Comparison of ENCODE assay signal across 8 cellular contexts in the genomic region with DNA sequence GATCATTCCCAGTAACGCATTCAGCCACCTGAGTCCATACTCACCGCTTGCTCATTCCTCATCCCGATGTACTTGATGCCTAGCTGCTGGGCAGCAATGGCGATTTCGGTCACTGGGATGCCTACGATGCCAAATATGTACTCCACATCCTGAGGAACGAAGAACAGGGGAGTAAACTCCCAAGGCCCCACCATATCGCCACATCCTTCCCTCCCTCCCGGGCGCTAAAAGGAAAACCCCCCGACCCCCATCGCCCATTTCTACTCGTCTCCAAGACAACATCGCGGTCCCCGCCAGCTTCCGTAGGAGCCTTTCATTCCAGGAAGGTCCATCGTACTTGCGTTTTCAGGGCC. TPM values are rescaled to one million over a fixed set of nuclear protein-coding genes. Genes with fewer than 3 reads are reported as not detected.
DNase-seq lines count a peak whose midpoint lies in the region; TF ChIP-seq lines count a peak whose summit lies in the region.

No MANE protein-coding gene starts in this region.

- BruUV-seq in Caco-2 (replicated peaks; lab: Mats Ljungman, UMichigan), result no TSS peak

- H3K27ac ChIP-seq in epithelial cell of prostate, result peak overlapping the region; percentile 73
- H3K27ac ChIP-seq in neutrophil, result peak overlapping the region; percentile 97

- no peaks in the 10 kb centered on the region for H3K4me1 Mint-ChIP-seq in Caco-2 (ENCODE audit: low read depth, unreplicated experiment)

- CTCF ChIA-PET in Caco-2 (lab: Charles Lee), result no interaction called here

- H3K36me3 Mint-ChIP-seq in Caco-2 (ENCODE audit: insufficient read depth, unreplicated experiment), result peaks cover 52% of the 10 kb centered on the region

- POLR2A ChIA-PET in Caco-2 (lab: Charles Lee), result interaction anchor here (0.5 kb wide), 1 partner anchor 196 kb away, joined by 5 read pairs; no protein-coding TSS in a partner anchor

- H3K9me3 ChIP-seq in Caco-2 (peaks cover 7% of the 10 kb centered on the region), NT2/D1 (ENCODE audit: insufficient read depth, low read length) (peaks cover 25% of the 10 kb centered on the region), neutrophil (no peaks in the 10 kb centered on the region)

- peaks cover 8% of the 10 kb centered on the region for H3K36me3 ChIP-seq in Caco-2 (ENCODE audit: control insufficient read depth, insufficient read depth, low read length)
- peaks cover 42% of the 10 kb centered on the region for H3K36me3 ChIP-seq in NT2/D1 (ENCODE audit: insufficient read depth, insufficient read length, low read length)
- H3K36me3 ChIP-seq in neutrophil, result peaks cover under 1% of the 10 kb centered on the region

- H3K27ac Mint-ChIP-seq in Caco-2 (ENCODE audit: unreplicated experiment), result peak overlapping the region; percentile 99

- no peaks in the 10 kb centered on the region for H3K27me3 Mint-ChIP-seq in Caco-2 (ENCODE audit: insufficient read depth, unreplicated experiment)

- TF ChIP-seq CTCF in Caco-2 (IDR thresholded peaks at IDR 0.05; ENCODE audit: insufficient read depth in 1 of 2, low read depth in 1 of 2, low read length in 1 of 2, severe bottlenecking in 1 of 2, unreplicated experiment in 1 of 2) (no peak), neutrophil (IDR thresholded peaks at IDR 0.05) (no peak)

- intact Hi-C loops in Caco-2 (cut with micrococcal nuclease; ENCODE audit: unreplicated experiment), result no loop called here

- peak overlapping the region; percentile 94 for H3K9ac ChIP-seq in NT2/D1 (ENCODE audit: insufficient read length, low read depth)

- H3K27me3 ChIP-seq in Caco-2 (replicated peaks; ENCODE audit: control insufficient read depth, insufficient read depth, low read length), result no peaks in the 10 kb centered on the region
- H3K27me3 ChIP-seq in NT2/D1 (ENCODE audit: insufficient read depth, insufficient read length), result no peaks in the 10 kb centered on the region
- H3K27me3 ChIP-seq in neutrophil, result no peaks in the 10 kb centered on the region

- peak overlapping the region; percentile 100 for H3K4me3 Mint-ChIP-seq in Caco-2 (ENCODE audit: unreplicated experiment)

- peaks cover 9% of the 10 kb centered on the region for H3K9me3 Mint-ChIP-seq in Caco-2 (ENCODE audit: unreplicated experiment)

- H3K4me3 ChIP-seq in Caco-2 (ENCODE audit: low read depth, low read length), result peak overlapping the region; percentile 61
- peak overlapping the region; percentile 94 for H3K4me3 ChIP-seq in NT2/D1 (ENCODE audit: insufficient read length, low read depth)
- peak overlapping the region; percentile 82 to 99 for H3K4me3 ChIP-seq in neutrophil (ENCODE audit: low read depth in 1 of 2, low read length in 1 of 2)

- peaks cover under 1% of the 10 kb centered on the region; the same call in 1 of the 2 replicates for H3K4me1 ChIP-seq in Caco-2
- H3K4me1 ChIP-seq in NT2/D1 (ENCODE audit: insufficient read depth, insufficient read length), result peaks cover 4% of the 10 kb centered on the region
- peaks cover 20% of the 10 kb centered on the region in 2 experiments for H3K4me1 ChIP-seq in neutrophil (ENCODE audit: control insufficient read depth in 1 of 2, insufficient read depth in 1 of 2, low read depth in 1 of 2, low read length in 1 of 2)

- DNase-seq in Caco-2, result no peak
- peak; percentile 6 for DNase-seq in H4 (ENCODE audit: low spot score)
- DNase-seq in NT2/D1 (ENCODE audit: low read depth, low spot score), result no peak
- DNase-seq in epithelial cell of prostate (ENCODE audit: low read depth, low spot score), result no peak
- no peak for DNase-seq in AML-193 (lab: John Stamatoyannopoulos, UW)
- no peak for DNase-seq in activated CD4-positive, alpha-beta T cell treated with anti-CD3 and anti-CD28 coated beads for 48 hours
- DNase-seq in activated CD4-positive, alpha-beta T cell treated with anti-CD3 and anti-CD28 coated beads, Interleukin-2, amount 50 U/mL, for 4 hours, result no peak

RNA-seq across cellular contexts. Expression of a gene that starts 0.3 kb away (rescaled TPM):
- 41.9 and 48.1 TPM in 2 replicates for total RNA-seq in Caco-2 (2022)
- 18.1 and 19.0 TPM in 2 replicates for total RNA-seq in H4 (2014; rRNA removed; shearing (Covaris generic))

RNA-seq across cellular contexts. Expression of a gene that starts 0.5 kb away (rescaled TPM):
- total RNA-seq in Caco-2 (2022), result 11.1 and 11.8 TPM in 2 replicates
- total RNA-seq in H4 (2014; rRNA removed; shearing (Covaris generic)), result 20.1 and 23.8 TPM in 2 replicates
